In the genomic region with DNA sequence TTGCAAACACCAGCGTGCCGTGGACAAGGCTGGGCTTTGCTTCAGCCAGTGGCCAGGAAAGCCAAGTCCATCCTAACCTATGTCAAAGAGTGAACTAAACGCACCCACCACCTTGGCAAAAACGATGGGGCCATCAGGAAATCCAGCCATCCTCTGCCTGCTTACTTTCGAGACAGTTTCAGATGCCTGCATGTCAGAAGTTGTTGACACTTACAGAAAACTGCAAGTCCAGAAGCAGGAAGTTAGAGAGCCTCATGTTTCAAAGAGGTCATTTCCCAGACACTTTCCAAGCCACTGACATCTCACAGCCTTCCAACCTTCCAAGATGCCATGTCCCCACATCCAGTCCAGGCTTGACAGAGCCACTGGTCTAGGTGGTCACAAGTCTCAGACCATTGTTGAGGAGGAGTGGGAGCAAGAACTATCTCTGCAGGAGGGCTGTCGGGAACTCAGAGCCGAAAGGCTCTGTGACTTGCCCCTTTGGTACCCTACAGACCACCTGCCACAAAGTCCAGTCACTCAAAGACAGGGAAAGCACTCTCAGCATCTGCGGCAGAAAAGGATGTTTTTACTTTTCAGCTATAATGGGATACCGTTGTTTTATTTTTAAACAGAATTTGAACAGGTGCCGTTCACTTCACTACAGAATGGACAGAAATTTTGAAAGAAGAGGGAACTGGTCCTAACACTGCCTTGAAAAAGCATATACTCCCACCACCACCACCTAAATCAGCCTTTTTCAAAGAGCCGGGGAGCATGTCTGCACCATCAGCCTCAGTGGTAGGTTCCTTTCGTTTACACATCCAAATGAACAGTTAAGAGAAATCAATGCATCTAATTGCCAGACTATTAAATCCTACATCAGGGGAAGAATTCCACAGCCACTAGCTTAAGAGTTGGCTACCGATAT, we compare ENCODE assay signal across 18 cellular contexts. TPM values are rescaled to one million over a fixed set of nuclear protein-coding genes. Genes with fewer than 3 reads are reported as not detected.
"Had no signal": no experiment of that assay in that cellular context is flagged by ENCODE, and none has a peak within 500 bp of the region (broad histone marks: within the 10 kb centered on the region; RNA-seq: fewer than 3 reads in every experiment).

No MANE protein-coding gene starts in this region.

- H3K4me3 ChIP-seq: colonic mucosa, gastroesophageal sphincter, lung, prostate gland, right lobe of liver, tibial nerve had no signal

- H3K27ac ChIP-seq: colonic mucosa, gastroesophageal sphincter, prostate gland, right lobe of liver, tibial nerve had no signal

- H3K4me3 Mint-ChIP-seq: activated CD4-positive, alpha-beta memory T cell treated with anti-CD3 and anti-CD28 coated beads for 36 hours; activated naive CD8-positive, alpha-beta T cell treated with anti-CD3 and anti-CD28 coated beads, Interleukin-2, amount 10 ng/mL, durations not matched to agents 7 days and 5 days; stimulated activated naive B cell treated with anti-CD40 and anti-IgM and Interleukin-4, amounts not matched to agents 10 μg/mL and 1 μg/mL and 100 μg/mL, for 72 hours had no signal

- H3K9me3 Mint-ChIP-seq: activated CD4-positive, alpha-beta memory T cell treated with anti-CD3 and anti-CD28 coated beads for 36 hours; activated naive CD8-positive, alpha-beta T cell treated with anti-CD3 and anti-CD28 coated beads, Interleukin-2, amount 10 ng/mL, durations not matched to agents 7 days and 5 days; naive B cell; stimulated activated naive B cell treated with anti-CD40 and anti-IgM and Interleukin-4, amounts not matched to agents 10 μg/mL and 1 μg/mL and 100 μg/mL, for 72 hours had no signal

- H3K36me3 Mint-ChIP-seq: activated CD4-positive, alpha-beta memory T cell treated with anti-CD3 and anti-CD28 coated beads for 36 hours; activated naive CD8-positive, alpha-beta T cell treated with anti-CD3 and anti-CD28 coated beads, Interleukin-2, amount 10 ng/mL, durations not matched to agents 7 days and 5 days; naive B cell; stimulated activated naive B cell treated with anti-CD40 and anti-IgM and Interleukin-4, amounts not matched to agents 10 μg/mL and 1 μg/mL and 100 μg/mL, for 72 hours had no signal

- H3K36me3 ChIP-seq: colonic mucosa, prostate gland, right lobe of liver, tibial nerve had no signal

- H3K4me1 ChIP-seq: colonic mucosa, right lobe of liver had no signal

- DNase-seq: activated CD4-positive, alpha-beta memory T cell treated with anti-CD3 and anti-CD28 coated beads for 36 hours; activated CD4-positive, alpha-beta T cell treated with anti-CD3 and anti-CD28 coated beads for 1 hour; activated naive CD8-positive, alpha-beta T cell treated with anti-CD3 and anti-CD28 coated beads, Interleukin-2, amount 10 ng/mL, durations not matched to agents 7 days and 5 days; activated T-cell treated with anti-CD3 and anti-CD28 coated beads, Interleukin-2, amount 50 U/mL, for 48 hours; aorta; caudate nucleus; effector CD4-positive, alpha-beta T cell; midbrain; naive B cell; right lobe of liver; stimulated activated CD4-positive, alpha-beta T cell treated with anti-CD3 and anti-CD28 coated beads, Interleukin-2, amount 100 ng/mL, for 24 hours; stimulated activated naive B cell treated with anti-CD40 and anti-IgM and Interleukin-4, amounts not matched to agents 10 μg/mL and 1 μg/mL and 100 μg/mL, for 72 hours; T1000 had no signal

- H3K27me3 ChIP-seq: colonic mucosa, gastroesophageal sphincter, right lobe of liver had no signal

- H3K9me3 ChIP-seq: colonic mucosa, gastroesophageal sphincter, prostate gland, right lobe of liver, tibial nerve had no signal

- ATAC-seq: gastroesophageal sphincter; right lobe of liver; stimulated activated naive B cell treated with anti-CD40 and anti-IgM and Interleukin-4, amounts not matched to agents 10 μg/mL and 1 μg/mL and 100 μg/mL, for 72 hours had no signal

- H3K27ac Mint-ChIP-seq: activated CD4-positive, alpha-beta memory T cell treated with anti-CD3 and anti-CD28 coated beads for 36 hours; activated naive CD8-positive, alpha-beta T cell treated with anti-CD3 and anti-CD28 coated beads, Interleukin-2, amount 10 ng/mL, durations not matched to agents 7 days and 5 days; naive B cell; stimulated activated naive B cell treated with anti-CD40 and anti-IgM and Interleukin-4, amounts not matched to agents 10 μg/mL and 1 μg/mL and 100 μg/mL, for 72 hours had no signal

- H3K4me1 Mint-ChIP-seq: activated naive CD8-positive, alpha-beta T cell treated with anti-CD3 and anti-CD28 coated beads, Interleukin-2, amount 10 ng/mL, durations not matched to agents 7 days and 5 days; stimulated activated naive B cell treated with anti-CD40 and anti-IgM and Interleukin-4, amounts not matched to agents 10 μg/mL and 1 μg/mL and 100 μg/mL, for 72 hours had no signal

RNA-seq across cellular contexts. Expression of gene ZNF423, which starts 5.1 kb away (rescaled TPM):
- total RNA-seq: activated CD4-positive, alpha-beta memory T cell treated with anti-CD3 and anti-CD28 coated beads for 36 hours had no signal
